In genomic region chr11:70826950-70827349, GRCh38 we compare ENCODE assay signal across 1 cellular context.
TF ChIP-seq lines count a peak whose summit lies in the region.

No MANE protein-coding gene starts in this region.

TF ChIP-seq in GM23338, 12 proteins besides CTCF, POLR2A, EP300 and RAD21:
- TF ChIP-seq ZNF462 (CRISPR knock-in tag; IDR thresholded peaks at IDR 0.05) (no peak), ETS1 (IDR thresholded peaks at IDR 0.05) (no peak), REST (IDR thresholded peaks at IDR 0.05; ENCODE audit: unreplicated experiment) (no peak), EZH2 (IDR thresholded peaks at IDR 0.05; ENCODE audit: low read depth, unreplicated experiment) (no peak), EZH2phosphoT487 (IDR thresholded peaks at IDR 0.05; ENCODE audit: unreplicated experiment) (no peak), ZNF331 (CRISPR knock-in tag; IDR thresholded peaks at IDR 0.05; ENCODE audit: low read depth) (no peak), POLR2AphosphoS5 (IDR thresholded peaks at IDR 0.05; ENCODE audit: low read depth) (no peak), ZNF114 (CRISPR knock-in tag; IDR thresholded peaks at IDR 0.05) (no peak)
